8 cellular contexts compared by ENCODE assay signal in the genomic region with DNA sequence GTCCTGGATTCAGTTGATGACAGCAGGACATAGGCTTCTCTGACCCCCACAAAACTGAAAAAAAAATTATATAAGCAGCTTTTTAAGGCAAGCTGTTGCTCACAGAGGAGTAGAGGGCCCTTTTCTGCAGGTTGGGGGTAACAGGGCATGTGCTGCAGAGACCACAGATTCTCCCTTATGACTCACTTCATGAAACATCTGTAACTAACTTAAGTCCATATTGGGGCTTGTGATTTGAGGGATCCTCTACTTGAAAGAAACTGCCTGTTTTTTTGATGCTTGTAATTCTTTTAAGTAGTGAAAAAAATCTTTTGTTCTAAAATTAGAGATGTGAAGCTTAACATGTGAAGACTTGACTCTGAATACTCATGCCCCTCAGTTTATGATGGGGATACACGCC. TPM values are rescaled to one million over a fixed set of nuclear protein-coding genes. Genes with fewer than 3 reads are reported as not detected.
DNase-seq lines count a peak whose midpoint lies in the region; ATAC-seq and TF ChIP-seq lines count a peak whose summit lies in the region.

No MANE protein-coding gene starts in this region.

- ATAC-seq in GM18873 (IDR thresholded peaks at IDR 0.05; ENCODE audit: low FRiP score, unreplicated experiment) (peak; percentile 99), HG02970 (IDR thresholded peaks at IDR 0.05; ENCODE audit: low FRiP score, unreplicated experiment) (peak; percentile 81), upper lobe of right lung (no peak)
- ATAC-seq in activated CD8-positive, alpha-beta T cell treated with anti-CD3 and anti-CD28 coated beads, Interleukin-2, amount 10 ng/mL, durations not matched to agents 7 days and 5 days, result peak; percentile 88

- TF ChIP-seq CTCF in AG04450 (IDR thresholded peaks at IDR 0.05; ENCODE audit: low read depth, low read length), result no peak
- no peak for TF ChIP-seq CTCF in right atrium auricular region (IDR thresholded peaks at IDR 0.05)
- TF ChIP-seq CTCF in endodermal cell (conservative IDR thresholded peaks at IDR 0.05), result no peak
- no peak for TF ChIP-seq CTCF in upper lobe of right lung (IDR thresholded peaks at IDR 0.05)
- no peak for TF ChIP-seq CTCF in CD14-positive monocyte (IDR thresholded peaks at IDR 0.05)

- H3K4me3 ChIP-seq in AG04450 (ENCODE audit: low read depth, low read length), result no peak overlapping the region
- H3K4me3 ChIP-seq in right atrium auricular region, result no peak overlapping the region
- H3K4me3 ChIP-seq in endodermal cell (ENCODE audit: low read length), result no peak overlapping the region
- H3K4me3 ChIP-seq in upper lobe of right lung, result no peak overlapping the region

- POLR2A ChIA-PET in AG04450 (lab: Yijun Ruan, JAX), result no interaction called here
- POLR2A ChIA-PET in activated CD8-positive, alpha-beta T cell treated with anti-CD3 and anti-CD28 coated beads, Interleukin-2, amount 10 ng/mL, durations not matched to agents 7 days and 5 days (lab: Charles Lee), result interaction anchor here (0.8 to 1.6 kb wide), 3 partner anchors 29 to 33 kb away, joined by 3 to 7 read pairs (median 3); no protein-coding TSS in a partner anchor

- no peaks in the 10 kb centered on the region for H3K4me1 ChIP-seq in right atrium auricular region
- H3K4me1 ChIP-seq in endodermal cell (ENCODE audit: control insufficient read depth, insufficient read depth, low read length), result peaks cover 3% of the 10 kb centered on the region
- H3K4me1 ChIP-seq in upper lobe of right lung, result no peaks in the 10 kb centered on the region

- H3K36me3 ChIP-seq in right atrium auricular region, result peaks cover 75% of the 10 kb centered on the region
- peaks cover 98% of the 10 kb centered on the region for H3K36me3 ChIP-seq in endodermal cell (ENCODE audit: control insufficient read depth, insufficient read depth, low read length)
- peaks cover 93% of the 10 kb centered on the region for H3K36me3 ChIP-seq in upper lobe of right lung

- no peaks in the 10 kb centered on the region for H3K9me3 Mint-ChIP-seq in activated CD8-positive, alpha-beta T cell treated with anti-CD3 and anti-CD28 coated beads, Interleukin-2, amount 10 ng/mL, durations not matched to agents 7 days and 5 days (ENCODE audit: insufficient read depth)
- H3K9me3 Mint-ChIP-seq in endodermal cell, result no peaks in the 10 kb centered on the region
- H3K9me3 Mint-ChIP-seq in CD14-positive monocyte, result no peaks in the 10 kb centered on the region

- DNase-seq in AG04450 (ENCODE audit: low read depth, low spot score) (peak; percentile 71), right atrium auricular region (ENCODE audit: low spot score) (no peak), endodermal cell (no peak), upper lobe of right lung (no peak), CD14-positive monocyte (ENCODE audit: low spot score) (no peak)
- peak; percentile 46 for DNase-seq in activated CD8-positive, alpha-beta T cell treated with anti-CD3 and anti-CD28 coated beads, Interleukin-2, amount 10 ng/mL, durations not matched to agents 7 days and 5 days

- intact Hi-C loops in upper lobe of right lung (cut with DNase I) (no loop called here), CD14-positive monocyte (cut with micrococcal nuclease) (no loop called here)

- no peak overlapping the region for H3K9ac ChIP-seq in endodermal cell (ENCODE audit: extremely low read depth, low read length, poor library complexity, severe bottlenecking)

- H3K36me3 Mint-ChIP-seq in activated CD8-positive, alpha-beta T cell treated with anti-CD3 and anti-CD28 coated beads, Interleukin-2, amount 10 ng/mL, durations not matched to agents 7 days and 5 days (ENCODE audit: low read depth), result peaks cover 59% of the 10 kb centered on the region
- H3K36me3 Mint-ChIP-seq in endodermal cell (ENCODE audit: low read depth), result peaks cover 61% of the 10 kb centered on the region
- peaks cover 22 to 53% of the 10 kb centered on the region in 2 donors for H3K36me3 Mint-ChIP-seq in CD14-positive monocyte

- peaks cover 40% of the 10 kb centered on the region for H3K4me1 Mint-ChIP-seq in activated CD8-positive, alpha-beta T cell treated with anti-CD3 and anti-CD28 coated beads, Interleukin-2, amount 10 ng/mL, durations not matched to agents 7 days and 5 days (ENCODE audit: low read depth)
- H3K4me1 Mint-ChIP-seq in endodermal cell (peaks cover 10% of the 10 kb centered on the region), CD14-positive monocyte (no peaks in the 10 kb centered on the region)

- H3K27ac Mint-ChIP-seq in activated CD8-positive, alpha-beta T cell treated with anti-CD3 and anti-CD28 coated beads, Interleukin-2, amount 10 ng/mL, durations not matched to agents 7 days and 5 days, result peak overlapping the region; percentile 13
- H3K27ac Mint-ChIP-seq in endodermal cell (no peak overlapping the region), CD14-positive monocyte (no peak overlapping the region)

- no peaks in the 10 kb centered on the region for H3K27me3 Mint-ChIP-seq in activated CD8-positive, alpha-beta T cell treated with anti-CD3 and anti-CD28 coated beads, Interleukin-2, amount 10 ng/mL, durations not matched to agents 7 days and 5 days (ENCODE audit: low read depth)
- H3K27me3 Mint-ChIP-seq in endodermal cell (ENCODE audit: insufficient read depth) (no peaks in the 10 kb centered on the region), CD14-positive monocyte (ENCODE audit: low read depth in 3 of 3) (no peaks in the 10 kb centered on the region)

- H3K27ac ChIP-seq in AG04450 (ENCODE audit: low read depth, low read length), result peak overlapping the region; percentile 69
- no peak overlapping the region for H3K27ac ChIP-seq in right atrium auricular region
- H3K27ac ChIP-seq in endodermal cell (ENCODE audit: low read depth, low read length), result no peak overlapping the region
- H3K27ac ChIP-seq in upper lobe of right lung, result no peak overlapping the region

- no peaks in the 10 kb centered on the region for H3K27me3 ChIP-seq in AG04450 (ENCODE audit: control insufficient read depth, insufficient read depth, low read length)
- no peaks in the 10 kb centered on the region for H3K27me3 ChIP-seq in right atrium auricular region
- H3K27me3 ChIP-seq in endodermal cell (ENCODE audit: control insufficient read depth, insufficient read depth, low read length, poor library complexity, severe bottlenecking), result no peaks in the 10 kb centered on the region
- no peaks in the 10 kb centered on the region for H3K27me3 ChIP-seq in upper lobe of right lung

- H3K9me3 ChIP-seq in AG04450 (ENCODE audit: control insufficient read depth, insufficient read depth, low read length) (no peaks in the 10 kb centered on the region), right atrium auricular region (no peaks in the 10 kb centered on the region), endodermal cell (ENCODE audit: control insufficient read depth, low read length) (no peaks in the 10 kb centered on the region), upper lobe of right lung (no peaks in the 10 kb centered on the region)

- CTCF ChIA-PET in AG04450 (lab: Charles Lee), result interaction anchor here (3.7 kb wide), 1 partner anchor 28 kb away, joined by 14 read pairs; no protein-coding TSS in a partner anchor
- CTCF ChIA-PET in activated CD8-positive, alpha-beta T cell treated with anti-CD3 and anti-CD28 coated beads, Interleukin-2, amount 10 ng/mL, durations not matched to agents 7 days and 5 days (lab: Charles Lee), result interaction anchor here (0.8 to 4.4 kb wide), 13 partner anchors 11 to 110 kb away, joined by 3 to 36 read pairs (median 3); a partner anchor contains a TSS

- 93% methylated on average over 1 of the region's 1 CpG; no CpG with 5 or more reads in 1 of the 2 experiments for WGBS in endodermal cell (ENCODE audit: insufficient coverage in 1 of 2, insufficient read length in 1 of 2), 2 experiments

- H3K4me3 Mint-ChIP-seq in activated CD8-positive, alpha-beta T cell treated with anti-CD3 and anti-CD28 coated beads, Interleukin-2, amount 10 ng/mL, durations not matched to agents 7 days and 5 days, result no peak overlapping the region
- H3K4me3 Mint-ChIP-seq in endodermal cell (no peak overlapping the region), CD14-positive monocyte (no peak overlapping the region)

RNA-seq across cellular contexts. Expression of a gene that starts 33.4 kb away (rescaled TPM):
- polyA plus RNA-seq in AG04450 (2011; rRNA removed) (427 and 471 TPM in 2 replicates), CD14-positive monocyte (100 to 1,000 TPM; 258 to 281 TPM)
- 378 and 632 TPM in 2 replicates for polyA minus RNA-seq in AG04450 (2011; rRNA and poly(A)+ RNA removed)
- 100 to 1,000 TPM; 362 to 394 TPM for total RNA-seq in activated CD8-positive, alpha-beta T cell treated with anti-CD3 and anti-CD28 coated beads, Interleukin-2, amount 10 ng/mL, durations not matched to agents 7 days and 5 days
- total RNA-seq in right atrium auricular region (10 to 100 TPM; 89.9 to 93.7 TPM), endodermal cell (100 to 1,000 TPM; 492 to 493 TPM), upper lobe of right lung (178 TPM)
- 367 TPM for polyA plus RNA-seq in endodermal cell (2013, experiment 1 of 2)
- polyA plus RNA-seq in endodermal cell (2013, experiment 2 of 2), result 349 TPM

Comparison
In these comparisons a context has a peak if more than half of its experiments do, and no peak if none do; other contexts are left out.
1. DNase-seq: peak in AG04450 (single experiment) and activated CD8-positive, alpha-beta T cell treated with anti-CD3 and anti-CD28 coated beads, Interleukin-2, amount 10 ng/mL, durations not matched to agents 7 days and 5 days (single experiment); none in right atrium auricular region (single experiment), endodermal cell (single experiment), upper lobe of right lung (single experiment) and CD14-positive monocyte (single experiment).